In genomic region chr4:8861576-8862279, GRCh38 we compare ENCODE assay signal across 25 cellular contexts. TPM values are rescaled to one million over a fixed set of nuclear protein-coding genes. Genes with fewer than 3 reads are reported as not detected.
A peak's percentile ranks its signal among the peaks of the same experiment; 100 is the strongest.
DNase-seq lines count a peak whose midpoint lies in the region; ATAC-seq and TF ChIP-seq lines count a peak whose summit lies in the region.
"Had no signal": no experiment of that assay in that cellular context is flagged by ENCODE, and none has a peak within 500 bp of the region (broad histone marks: within the 10 kb centered on the region; RNA-seq: fewer than 3 reads in every experiment).

No MANE protein-coding gene starts in this region.

- no peaks in the 10 kb centered on the region for H3K9me3 Mint-ChIP-seq in progenitor cell of endocrine pancreas (ENCODE audit: low read depth)

- BruUV-seq in mammary epithelial cell (replicated peaks; lab: Mats Ljungman, UMichigan) = no TSS peak

- H3K4me3 ChIP-seq in breast epithelium = peak overlapping the region in 2 of 3 donors; percentile 31 to 49
- H3K4me3 ChIP-seq in mammary epithelial cell (replicated peaks in 1 of 3; ENCODE audit: insufficient read depth in 1 of 3, low read depth in 2 of 3, low read length in 3 of 3) = no peak overlapping the region
- H3K4me3 ChIP-seq in HUES6 (ENCODE audit: low read depth, low read length) = peak overlapping the region; percentile 64
- H3K4me3 ChIP-seq in iPS-18a (ENCODE audit: low read length) = peak overlapping the region; percentile 39
- H3K4me3 ChIP-seq: GM12878, GM23248, K562 had no signal

- H4K20me1 ChIP-seq in mammary epithelial cell (ENCODE audit: insufficient read depth, low read length) = no peaks in the 10 kb centered on the region

- H3K36me3 ChIP-seq in breast epithelium (no peaks in the 10 kb centered on the region), mammary epithelial cell (ENCODE audit: insufficient read depth, low read length) (no peaks in the 10 kb centered on the region), HUES6 (ENCODE audit: control insufficient read depth, insufficient read depth, low read length) (no peaks in the 10 kb centered on the region), iPS-18a (ENCODE audit: control insufficient read depth, low read depth, low read length) (no peaks in the 10 kb centered on the region)

- TF ChIP-seq CTCF in breast epithelium (IDR thresholded peaks at IDR 0.05) (no peak), mammary epithelial cell (conservative IDR thresholded peaks at IDR 0.05 in 1 of 2, IDR thresholded peaks at IDR 0.05 in 1 of 2; ENCODE audit: extremely low read depth in 1 of 2, insufficient read depth in 1 of 2, low read depth in 1 of 2, low read length in 2 of 2) (no peak), progenitor cell of endocrine pancreas (IDR thresholded peaks at IDR 0.05; ENCODE audit: unreplicated experiment) (peak; percentile 22)

- no peak overlapping the region for H2AFZ ChIP-seq in mammary epithelial cell (ENCODE audit: low read depth, low read length)
- H2AFZ ChIP-seq: GM23248 had no signal

- H3K79me2 ChIP-seq in mammary epithelial cell (ENCODE audit: insufficient read depth, low read length) = no peaks in the 10 kb centered on the region

- CTCF ChIA-PET in mammary epithelial cell (lab: Charles Lee; ENCODE audit: low non-redundant PET) = no interaction called here

- H3K4me1 Mint-ChIP-seq in progenitor cell of endocrine pancreas (ENCODE audit: low read depth) = peaks cover 3% of the 10 kb centered on the region

- no peak for TF ChIP-seq POLR2A in breast epithelium (IDR thresholded peaks at IDR 0.05)

- dilution Hi-C loops in mammary epithelial cell (cut with HindIII; ENCODE audit: low sequenced_read_pairs) = no loop called here

- peaks cover 81% of the 10 kb centered on the region for H3K27me3 Mint-ChIP-seq in progenitor cell of endocrine pancreas

- peaks cover 3 to 100% of the 10 kb centered on the region in 2 donors for H3K27me3 ChIP-seq in breast epithelium
- peaks cover 70% of the 10 kb centered on the region for H3K27me3 ChIP-seq in mammary epithelial cell (ENCODE audit: insufficient read depth, low read length)
- peaks cover 99% of the 10 kb centered on the region for H3K27me3 ChIP-seq in HUES6 (ENCODE audit: control insufficient read depth, insufficient read depth, low read length)
- peaks cover 100% of the 10 kb centered on the region for H3K27me3 ChIP-seq in iPS-18a (ENCODE audit: control insufficient read depth, insufficient read depth, low read length)

- DNase-seq in breast epithelium (ENCODE audit: low spot score in 2 of 2) = no peak
- no peak for DNase-seq in mammary epithelial cell
- no peak for DNase-seq in progenitor cell of endocrine pancreas (ENCODE audit: low spot score, unreplicated experiment)
- no peak for DNase-seq in retina
- no peak for DNase-seq in stimulated activated CD4-positive, alpha-beta T cell treated with anti-CD3 and anti-CD28 coated beads, Interleukin-4, amount 100 ng/mL, for 1 hour
- DNase-seq: activated CD4-positive, alpha-beta T cell treated with anti-CD3 and anti-CD28 coated beads for 4 hours; activated naive CD4-positive, alpha-beta T cell treated with anti-CD3 and anti-CD28 coated beads, Interleukin-2, amount 50 U/mL, for 16 hours; activated T-cell treated with anti-CD3 and anti-CD28 coated beads, Interleukin-2, amount 50 U/mL, for 1 hour; GM23248; mesenchymal stem cell; MV-4-11; nucleus accumbens; stimulated activated CD4-positive, alpha-beta T cell treated with anti-CD3 and anti-CD28 coated beads, Interleukin-4, amount 100 ng/mL, for 24 hours; substantia nigra; T1000 had no signal

- ATAC-seq in activated CD4-positive, CD25-positive, alpha-beta regulatory T cell treated with anti-CD3 and anti-CD28 coated beads, Interleukin-2, amount 50 U/mL, for 24 hours = no peak
- ATAC-seq: GM12878, K562 had no signal

- no peak overlapping the region for H3K9ac ChIP-seq in mammary epithelial cell (ENCODE audit: insufficient read depth, low read length)
- H3K9ac ChIP-seq in HUES6 (ENCODE audit: low read length) = no peak overlapping the region
- H3K9ac ChIP-seq in iPS-18a (ENCODE audit: low read length) = no peak overlapping the region
- H3K9ac ChIP-seq: GM23248 had no signal

- H3K4me3 Mint-ChIP-seq in progenitor cell of endocrine pancreas (ENCODE audit: low read depth) = peak overlapping the region; percentile 65

- no peak overlapping the region for H3K4me2 ChIP-seq in mammary epithelial cell (ENCODE audit: insufficient read depth, low read depth, low read length)

- no peaks in the 10 kb centered on the region for H3K9me3 ChIP-seq in breast epithelium
- H3K9me3 ChIP-seq in mammary epithelial cell (replicated peaks; ENCODE audit: insufficient read depth, low read length) = no peaks in the 10 kb centered on the region
- H3K9me3 ChIP-seq in HUES6 (ENCODE audit: control insufficient read depth, insufficient read depth, low read depth, low read length) = no peaks in the 10 kb centered on the region
- H3K9me3 ChIP-seq in iPS-18a (ENCODE audit: control insufficient read depth, low read depth, low read length) = no peaks in the 10 kb centered on the region

- 8% methylated on average over 42 of the region's 63 CpGs for WGBS in mammary epithelial cell (ENCODE audit: low coverage, missing lambda C conversion rate)

- H3K36me3 Mint-ChIP-seq in progenitor cell of endocrine pancreas (ENCODE audit: insufficient read depth) = no peaks in the 10 kb centered on the region

- no peak overlapping the region for H3K27ac Mint-ChIP-seq in progenitor cell of endocrine pancreas

- in situ Hi-C loops in mammary epithelial cell (cut with MboI; ENCODE audit: low sequenced_read_pairs in 2 of 2) = no loop called here

- no peaks in the 10 kb centered on the region for H3K4me1 ChIP-seq in breast epithelium
- no peaks in the 10 kb centered on the region for H3K4me1 ChIP-seq in mammary epithelial cell (ENCODE audit: insufficient read depth, low read length)
- H3K4me1 ChIP-seq in HUES6 (ENCODE audit: control insufficient read depth, insufficient read depth, low read length) = peaks cover 32% of the 10 kb centered on the region
- peaks cover 3% of the 10 kb centered on the region for H3K4me1 ChIP-seq in iPS-18a (ENCODE audit: control insufficient read depth, low read depth, low read length)

- intact Hi-C loops in breast epithelium (cut with DNase I; ENCODE audit: low total_unique reads) (no loop called here), mammary epithelial cell (cut with micrococcal nuclease) (no loop called here)

- H3K27ac ChIP-seq in breast epithelium (no peak overlapping the region), mammary epithelial cell (ENCODE audit: insufficient read depth, low read depth, low read length) (no peak overlapping the region), HUES6 (ENCODE audit: low read depth, low read length) (no peak overlapping the region), iPS-18a (ENCODE audit: low read length) (no peak overlapping the region)
- H3K27ac ChIP-seq: coronary artery, epithelial cell of prostate, GM23248 had no signal

RNA-seq across cellular contexts. Expression of gene HMX1, which starts 9.9 kb away (rescaled TPM):
- not detected for total RNA-seq in breast epithelium
- not detected for total RNA-seq in mammary epithelial cell
- polyA plus RNA-seq in mammary epithelial cell = not detected
- not detected for polyA minus RNA-seq in mammary epithelial cell
- total RNA-seq in progenitor cell of endocrine pancreas = 0.65 and 0.87 TPM in 2 replicates
- total RNA-seq: frontal cortex, G401, GM12878, GM23248, K562, skeletal muscle tissue had no signal
- polyA plus RNA-seq: GM12878, GM23248, K562 had no signal

Comparison
In these comparisons a context has a peak if more than half of its experiments do, and no peak if none do; other contexts are left out.
1. H3K4me3 ChIP-seq: peak in breast epithelium (2 of 3), HUES6 (single experiment) and iPS-18a (single experiment); none in mammary epithelial cell (0 of 3).